8 cellular contexts compared by ENCODE assay signal in genomic region chrX:136953867-136954787, GRCh38.
DNase-seq lines count a peak whose midpoint lies in the region.

No MANE protein-coding gene starts in this region.

- H2AFZ ChIP-seq in GM23248, result no peak overlapping the region

- no peak overlapping the region for H3K4me2 ChIP-seq in GM23248 (ENCODE audit: unreplicated experiment)

- no peak overlapping the region for H3K4me3 ChIP-seq in GM23248

- intact Hi-C loops in posterior vena cava (cut with DNase I), result no loop called here

- H3K4me1 ChIP-seq in GM23248 (ENCODE audit: insufficient read depth), result no peaks in the 10 kb centered on the region

- H3K27ac ChIP-seq in GM23248, result no peak overlapping the region

- in situ Hi-C loops in GM23248 (cut with MboI), result loop anchor here (10.0 to 25.0 kb wide), 2 partner anchors 101 to 233 kb away; no protein-coding TSS in a partner anchor

- no peaks in the 10 kb centered on the region for H3F3A ChIP-seq in GM23248 (ENCODE audit: insufficient read depth)

- no peaks in the 10 kb centered on the region for H3K79me2 ChIP-seq in GM23248 (ENCODE audit: insufficient read depth)

- H3K9me3 ChIP-seq in GM23248 (ENCODE audit: low read depth), result no peaks in the 10 kb centered on the region

- H3K9ac ChIP-seq in GM23248, result no peak overlapping the region

- WGBS in GM23248 (ENCODE audit: low coverage in 1 of 2, low lambda C conversion rate in 2 of 2, missing lambda C conversion rate in 2 of 2), 2 experiments, result 57 to 61% methylated on average over 19 to 26 of the region's 26 CpGs

- no peaks in the 10 kb centered on the region for H4K20me1 ChIP-seq in GM23248 (ENCODE audit: insufficient read depth)

- no peaks in the 10 kb centered on the region for H3K27me3 ChIP-seq in GM23248 (replicated peaks; ENCODE audit: insufficient read depth)

- no peaks in the 10 kb centered on the region for H3K36me3 ChIP-seq in GM23248 (ENCODE audit: low read depth)

- DNase-seq in GM04504 (ENCODE audit: low read depth) (peak; percentile 28), GM23248 (peak; percentile 81), KG1 (lab: John Stamatoyannopoulos, UW) (peak; percentile 4), RKO (ENCODE audit: low spot score) (peak; percentile 86), globus pallidus (ENCODE audit: low spot score) (peak; percentile 35), pulmonary artery endothelial cell (ENCODE audit: low read depth, low spot score) (peak; percentile 35), posterior vena cava (ENCODE audit: low spot score) (no peak)
- peak; percentile 26 for DNase-seq in activated T-helper 9 cell treated with anti-CD3 and anti-CD28 coated beads, Interleukin-2, amount 50 U/mL, for 16 hours (ENCODE audit: low read depth)

- H3K9me2 ChIP-seq in GM23248 (ENCODE audit: insufficient read depth), result no peaks in the 10 kb centered on the region
